In the genomic region with DNA sequence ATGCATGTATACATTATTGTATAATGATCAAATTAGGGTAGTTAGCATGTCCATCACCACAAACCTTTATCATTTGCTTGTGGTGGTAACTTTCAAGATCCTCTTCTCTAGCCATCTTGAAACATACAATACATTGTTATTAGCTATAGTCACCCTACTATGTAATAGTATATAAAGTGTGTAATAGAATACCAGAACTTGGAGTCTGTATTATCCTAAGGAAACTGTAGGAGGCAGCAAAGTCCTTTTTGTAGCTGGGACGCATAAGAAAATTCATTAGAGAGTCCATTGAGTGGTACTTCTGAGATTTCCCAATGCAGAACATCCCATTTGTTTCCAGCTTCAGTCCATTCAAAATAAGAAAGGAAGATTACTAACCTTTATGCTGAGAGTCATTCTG, we compare ENCODE assay signal across 9 cellular contexts.
DNase-seq lines count a peak whose midpoint lies in the region; TF ChIP-seq lines count a peak whose summit lies in the region.
"Had no signal": no experiment of that assay in that cellular context is flagged by ENCODE, and none has a peak within 500 bp of the region (broad histone marks: within the 10 kb centered on the region; RNA-seq: fewer than 3 reads in every experiment).

No MANE protein-coding gene starts in this region.

- no peak overlapping the region for H3K27ac ChIP-seq in neural progenitor cell

- H3K9me3 Mint-ChIP-seq in endothelial cell (ENCODE audit: unreplicated experiment) (no peaks in the 10 kb centered on the region), neural progenitor cell (no peaks in the 10 kb centered on the region)

- H3K27me3 ChIP-seq in neural progenitor cell = no peaks in the 10 kb centered on the region

- TF ChIP-seq CTCF in endothelial cell (IDR thresholded peaks at IDR 0.05; ENCODE audit: unreplicated experiment) (peak; percentile 53), neural progenitor cell (IDR thresholded peaks at IDR 0.05) (peak; percentile 68)

- H3K4me3 Mint-ChIP-seq in endothelial cell (ENCODE audit: unreplicated experiment) = no peak overlapping the region
- no peak overlapping the region for H3K4me3 Mint-ChIP-seq in neural progenitor cell

- H3K36me3 Mint-ChIP-seq in endothelial cell (ENCODE audit: low read depth, unreplicated experiment) = no peaks in the 10 kb centered on the region
- no peaks in the 10 kb centered on the region for H3K36me3 Mint-ChIP-seq in neural progenitor cell

- H2AFZ ChIP-seq in neural progenitor cell (replicated peaks) = no peak overlapping the region

- no peak overlapping the region for H3K4me2 ChIP-seq in neural progenitor cell

- H3K4me1 Mint-ChIP-seq in endothelial cell (ENCODE audit: unreplicated experiment) (no peaks in the 10 kb centered on the region), neural progenitor cell (no peaks in the 10 kb centered on the region)

- H3K4me1 ChIP-seq in neural progenitor cell = no peaks in the 10 kb centered on the region

- no peaks in the 10 kb centered on the region for H3K9me3 ChIP-seq in neural progenitor cell (ENCODE audit: low read depth)

- H4K20me1 ChIP-seq in neural progenitor cell (ENCODE audit: low read depth) = peaks cover 10% of the 10 kb centered on the region

- H3K4me3 ChIP-seq in neural progenitor cell = no peak overlapping the region

- H3K27me3 Mint-ChIP-seq in endothelial cell (ENCODE audit: unreplicated experiment) (peaks cover 2% of the 10 kb centered on the region), neural progenitor cell (ENCODE audit: insufficient read depth, low read depth) (no peaks in the 10 kb centered on the region)

- H3F3A ChIP-seq in neural progenitor cell (ENCODE audit: low read depth) = no peaks in the 10 kb centered on the region

- H3K27ac Mint-ChIP-seq in endothelial cell (ENCODE audit: unreplicated experiment) (no peak overlapping the region), neural progenitor cell (no peak overlapping the region)

- H3K79me2 ChIP-seq in neural progenitor cell (ENCODE audit: low read depth) = no peaks in the 10 kb centered on the region

- DNase-seq in NCI-H510A treated with DMSO at 0.1 percent for 48 hours (lab: John Stamatoyannopoulos, UW) (peak; percentile 10), NCI-H510A (lab: John Stamatoyannopoulos, UW) (no peak), NCI-H748 (lab: John Stamatoyannopoulos, UW; ENCODE audit: unreplicated experiment) (peak; percentile 41), endothelial cell (ENCODE audit: low spot score) (peak; percentile 5), neural progenitor cell (ENCODE audit: low spot score) (peak; percentile 42), T-helper 1 cell (no peak), mucosa of gallbladder (ENCODE audit: low spot score) (no peak)
- DNase-seq in stimulated activated CD4-positive, alpha-beta T cell treated with anti-CD3 and anti-CD28 coated beads, Interleukin-4, amount 100 ng/mL, for 1 hour = no peak
- DNase-seq: NCI-H2227 treated with DMSO at 0.1 percent for 48 hours had no signal

- H3K36me3 ChIP-seq in neural progenitor cell = no peaks in the 10 kb centered on the region

- H3K9ac ChIP-seq in neural progenitor cell = no peak overlapping the region

Comparison
In these comparisons a context has a peak if more than half of its experiments do, and no peak if none do; other contexts are left out.
1. DNase-seq: peak in NCI-H510A treated with DMSO at 0.1 percent for 48 hours (single experiment), NCI-H748 (single experiment), endothelial cell (single experiment) and neural progenitor cell (single experiment); none in NCI-H510A (single experiment), stimulated activated CD4-positive, alpha-beta T cell treated with anti-CD3 and anti-CD28 coated beads, Interleukin-4, amount 100 ng/mL, for 1 hour (single experiment), T-helper 1 cell (0 of 5) and mucosa of gallbladder (single experiment).